ENCODE assay signal across 1 cellular context in the genomic region with DNA sequence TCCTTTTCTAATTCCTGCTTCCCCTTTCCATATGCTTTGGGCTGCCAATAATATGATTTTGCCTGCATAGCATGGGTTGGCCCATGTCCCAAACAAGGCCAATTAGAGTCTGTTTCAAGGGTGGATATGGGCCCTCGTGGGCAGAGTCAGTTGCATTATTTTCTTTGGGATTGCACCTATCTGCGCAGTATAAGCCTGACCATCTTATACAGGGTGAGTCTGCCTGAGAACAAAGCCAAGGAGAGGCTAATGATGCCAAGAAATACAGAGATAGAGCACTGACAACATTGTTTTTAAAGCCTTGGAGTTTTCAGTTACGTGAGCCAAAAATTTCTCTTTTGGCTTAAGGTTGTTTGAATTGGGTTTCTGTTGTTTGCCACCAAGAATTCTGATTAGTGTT.
TF ChIP-seq lines count a peak whose summit lies in the region.

No MANE protein-coding gene starts in this region.

TF ChIP-seq in K562, 482 proteins besides CTCF, POLR2A, EP300 and RAD21:
- TF ChIP-seq, protein P1, sequence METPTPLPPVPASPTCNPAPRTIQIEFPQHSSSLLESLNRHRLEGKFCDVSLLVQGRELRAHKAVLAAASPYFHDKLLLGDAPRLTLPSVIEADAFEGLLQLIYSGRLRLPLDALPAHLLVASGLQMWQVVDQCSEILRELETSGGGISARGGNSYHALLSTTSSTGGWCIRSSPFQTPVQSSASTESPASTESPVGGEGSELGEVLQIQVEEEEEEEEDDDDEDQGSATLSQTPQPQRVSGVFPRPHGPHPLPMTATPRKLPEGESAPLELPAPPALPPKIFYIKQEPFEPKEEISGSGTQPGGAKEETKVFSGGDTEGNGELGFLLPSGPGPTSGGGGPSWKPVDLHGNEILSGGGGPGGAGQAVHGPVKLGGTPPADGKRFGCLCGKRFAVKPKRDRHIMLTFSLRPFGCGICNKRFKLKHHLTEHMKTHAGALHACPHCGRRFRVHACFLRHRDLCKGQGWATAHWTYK (CRISPR knock-in tag; IDR thresholded peaks at IDR 0.05), result no peak
- TF ChIP-seq JUND (IDR thresholded peaks at IDR 0.05; ENCODE audit: borderline replicate concordance, low read depth, low read length) (no peak), JUND (tag; IDR thresholded peaks at IDR 0.05; ENCODE audit: borderline replicate concordance, low read depth, low read length) (no peak)
- TF ChIP-seq, protein P2, sequence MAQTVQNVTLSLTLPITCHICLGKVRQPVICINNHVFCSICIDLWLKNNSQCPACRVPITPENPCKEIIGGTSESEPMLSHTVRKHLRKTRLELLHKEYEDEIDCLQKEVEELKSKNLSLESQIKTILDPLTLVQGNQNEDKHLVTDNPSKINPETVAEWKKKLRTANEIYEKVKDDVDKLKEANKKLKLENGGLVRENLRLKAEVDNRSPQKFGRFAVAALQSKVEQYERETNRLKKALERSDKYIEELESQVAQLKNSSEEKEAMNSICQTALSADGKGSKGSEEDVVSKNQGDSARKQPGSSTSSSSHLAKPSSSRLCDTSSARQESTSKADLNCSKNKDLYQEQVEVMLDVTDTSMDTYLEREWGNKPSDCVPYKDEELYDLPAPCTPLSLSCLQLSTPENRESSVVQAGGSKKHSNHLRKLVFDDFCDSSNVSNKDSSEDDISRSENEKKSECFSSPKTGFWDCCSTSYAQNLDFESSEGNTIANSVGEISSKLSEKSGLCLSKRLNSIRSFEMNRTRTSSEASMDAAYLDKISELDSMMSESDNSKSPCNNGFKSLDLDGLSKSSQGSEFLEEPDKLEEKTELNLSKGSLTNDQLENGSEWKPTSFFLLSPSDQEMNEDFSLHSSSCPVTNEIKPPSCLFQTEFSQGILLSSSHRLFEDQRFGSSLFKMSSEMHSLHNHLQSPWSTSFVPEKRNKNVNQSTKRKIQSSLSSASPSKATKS (CRISPR knock-in tag; IDR thresholded peaks at IDR 0.05), result no peak
TF ChIP-seq in K562: peak in this region for 0.
